8 cellular contexts compared by ENCODE assay signal in the genomic region with DNA sequence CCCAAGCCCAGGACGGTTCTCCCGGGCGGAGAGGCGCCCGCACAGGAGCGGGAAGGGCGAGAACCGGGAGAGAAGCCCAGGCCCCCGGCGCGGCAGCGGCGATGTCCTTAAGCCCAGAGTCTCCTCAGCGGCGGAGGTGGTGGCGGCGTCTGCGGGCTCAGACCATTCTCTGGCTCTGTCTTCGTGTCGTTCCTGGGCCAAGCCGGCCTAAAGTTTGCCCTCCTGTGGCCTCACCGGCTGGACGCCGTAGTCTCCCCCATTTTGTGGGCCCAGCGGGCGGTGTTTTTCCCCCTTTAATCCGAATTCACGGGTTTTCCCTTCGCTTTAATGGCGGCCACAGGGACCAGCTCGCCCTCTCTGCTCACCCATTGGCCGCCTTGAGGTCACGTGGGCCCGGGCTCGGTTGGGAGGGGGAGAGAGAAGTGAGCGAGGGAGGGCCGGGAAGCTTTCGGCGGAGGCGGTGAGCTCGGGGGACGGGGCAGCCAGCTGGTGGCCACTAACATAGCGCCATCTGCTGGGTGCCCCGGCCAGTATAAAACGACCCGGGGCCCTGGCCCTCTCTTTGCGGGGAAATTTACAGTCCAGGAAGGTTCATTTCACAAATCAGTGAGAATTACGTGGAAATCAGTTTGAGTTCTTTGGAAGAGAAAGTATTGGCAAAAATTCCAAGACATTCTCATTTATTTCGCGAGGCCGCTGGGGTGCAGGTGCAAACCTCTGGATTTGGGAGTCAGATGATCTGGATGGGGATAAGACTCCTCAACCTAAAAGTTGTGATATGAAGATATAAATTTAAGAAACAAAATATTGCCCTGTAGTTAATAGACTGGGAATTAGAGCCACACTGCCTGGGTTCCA. TPM values are rescaled to one million over a fixed set of nuclear protein-coding genes. Genes with fewer than 3 reads are reported as not detected.
A peak's percentile ranks its signal among the peaks of the same experiment; 100 is the strongest.
DNase-seq lines count a peak whose midpoint lies in the region; ATAC-seq and TF ChIP-seq lines count a peak whose summit lies in the region.

No MANE protein-coding gene starts in this region.

- no peaks in the 10 kb centered on the region for H3K9me3 Mint-ChIP-seq in natural killer cell treated with Interleukin-12 subunit alpha and Interleukin-12 subunit beta and Interleukin-15 and Interleukin-18, amount 100 ng/mL, for 72 hours

- peak; percentile 85 for TF ChIP-seq CTCF in Loucy (conservative IDR thresholded peaks at IDR 0.05; ENCODE audit: low read length)
- peak; percentile 98 for TF ChIP-seq CTCF in RWPE2 (IDR thresholded peaks at IDR 0.05; ENCODE audit: poor library complexity, severe bottlenecking)
- peak; percentile 76 for TF ChIP-seq CTCF in fibroblast of pulmonary artery (IDR thresholded peaks at IDR 0.05; ENCODE audit: low read length, missing control alignments)

- H2AFZ ChIP-seq in Loucy (ENCODE audit: low read length), result peak overlapping the region; percentile 97

- peaks cover 14% of the 10 kb centered on the region for H3K4me1 ChIP-seq in Loucy (ENCODE audit: insufficient read depth, low read length, poor library complexity, severe bottlenecking)
- H3K4me1 ChIP-seq in RWPE2 (ENCODE audit: insufficient read depth, poor library complexity, severe bottlenecking), result peaks cover 23% of the 10 kb centered on the region

- peaks cover 48% of the 10 kb centered on the region for H3K79me2 ChIP-seq in Loucy (ENCODE audit: insufficient read depth, low read length)

- H3K4me2 ChIP-seq in Loucy (ENCODE audit: low read depth, low read length, poor library complexity, severe bottlenecking), result peak overlapping the region; percentile 40

- no peaks in the 10 kb centered on the region; the same call in none of the 2 replicates for H3K36me3 ChIP-seq in H7 (replicated peaks; ENCODE audit: control insufficient read depth, insufficient read depth, low read length)
- peaks cover 3% of the 10 kb centered on the region; the same call in 1 of the 2 replicates for H3K36me3 ChIP-seq in Loucy (ENCODE audit: insufficient read depth, low read length)
- peaks cover 30% of the 10 kb centered on the region for H3K36me3 ChIP-seq in RWPE2 (ENCODE audit: low read depth)

- peak; percentile 95 for ATAC-seq in RWPE2 (ENCODE audit: low read depth)
- peak; percentile 99 for ATAC-seq in natural killer cell treated with Interleukin-12 subunit alpha and Interleukin-12 subunit beta and Interleukin-15 and Interleukin-18, amount 100 ng/mL, for 72 hours

- peak overlapping the region; percentile 77 for H3K27ac ChIP-seq in RWPE2 (ENCODE audit: poor library complexity, severe bottlenecking)

- peak overlapping the region; percentile 97 for H3K4me3 ChIP-seq in H7 (ENCODE audit: insufficient read depth, low read depth, low read length)
- H3K4me3 ChIP-seq in Loucy (ENCODE audit: low read length, poor library complexity, severe bottlenecking), result peak overlapping the region; percentile 93
- peak overlapping the region; percentile 93 for H3K4me3 ChIP-seq in RWPE2 (ENCODE audit: severe bottlenecking)
- H3K4me3 ChIP-seq in fibroblast of pulmonary artery (replicated peaks; ENCODE audit: low read depth, low read length), result peak overlapping the region; percentile 97

- no peaks in the 10 kb centered on the region for H3K9me2 ChIP-seq in Loucy (replicated peaks; ENCODE audit: low read depth, low read length)

- in situ Hi-C loops in G401 (cut with HindIII; ENCODE audit: low sequenced_read_pairs), result no loop called here

- peak overlapping the region; percentile 93 to 98 for H3K27ac Mint-ChIP-seq in natural killer cell treated with Interleukin-12 subunit alpha and Interleukin-12 subunit beta and Interleukin-15 and Interleukin-18, amount 100 ng/mL, for 72 hours

- H3F3A ChIP-seq in Loucy (ENCODE audit: low read depth), result no peaks in the 10 kb centered on the region

- peaks cover 0 to 2% of the 10 kb centered on the region in 2 donors for H3K27me3 Mint-ChIP-seq in natural killer cell treated with Interleukin-12 subunit alpha and Interleukin-12 subunit beta and Interleukin-15 and Interleukin-18, amount 100 ng/mL, for 72 hours

- peaks cover 19% of the 10 kb centered on the region for H3K36me3 Mint-ChIP-seq in natural killer cell treated with Interleukin-12 subunit alpha and Interleukin-12 subunit beta and Interleukin-15 and Interleukin-18, amount 100 ng/mL, for 72 hours

- peak overlapping the region; percentile 94 for H3K9ac ChIP-seq in Loucy (ENCODE audit: low read depth, low read length, poor library complexity, severe bottlenecking)

- H3K4me3 Mint-ChIP-seq in natural killer cell treated with Interleukin-12 subunit alpha and Interleukin-12 subunit beta and Interleukin-15 and Interleukin-18, amount 100 ng/mL, for 72 hours, result peak overlapping the region; percentile 99

- H3K27me3 ChIP-seq in H7 (ENCODE audit: control insufficient read depth, insufficient read depth, low read length) (no peaks in the 10 kb centered on the region), Loucy (ENCODE audit: insufficient read depth, low read length, poor library complexity, severe bottlenecking) (no peaks in the 10 kb centered on the region), RWPE2 (ENCODE audit: insufficient read depth, poor library complexity, severe bottlenecking) (no peaks in the 10 kb centered on the region)

- H3K4me1 Mint-ChIP-seq in natural killer cell treated with Interleukin-12 subunit alpha and Interleukin-12 subunit beta and Interleukin-15 and Interleukin-18, amount 100 ng/mL, for 72 hours (ENCODE audit: low read depth in 2 of 2), result peaks cover 29 to 39% of the 10 kb centered on the region in 2 donors

- H3K9me3 ChIP-seq in Loucy (ENCODE audit: insufficient read depth, low read depth, low read length), result no peaks in the 10 kb centered on the region
- H3K9me3 ChIP-seq in RWPE2 (ENCODE audit: severe bottlenecking), result no peaks in the 10 kb centered on the region

- peak; percentile 97 for DNase-seq in G401 (ENCODE audit: low spot score)
- peak; percentile 98 for DNase-seq in H7
- DNase-seq in RWPE2 (ENCODE audit: low spot score), result peak; percentile 99
- peak; percentile 97 for DNase-seq in activated effector memory CD4-positive, alpha-beta T cell treated with Interleukin-2 at 50 U/mL for 16 hours
- peak; percentile 98 for DNase-seq in fibroblast of pulmonary artery (ENCODE audit: low read depth)
- peak; percentile 99 for DNase-seq in natural killer cell treated with Interleukin-12 subunit alpha and Interleukin-12 subunit beta and Interleukin-15 and Interleukin-18, amount 100 ng/mL, for 72 hours (ENCODE audit: low spot score)
- DNase-seq in stimulated activated naive CD4-positive, alpha-beta T cell treated with Interleukin-2 at 50 U/mL for 16 hours (lab: John Stamatoyannopoulos, UW), result peak; percentile 99

- peaks cover 41% of the 10 kb centered on the region for H4K20me1 ChIP-seq in Loucy (ENCODE audit: insufficient read depth, low read length, poor library complexity, severe bottlenecking)

RNA-seq across cellular contexts. Expression of gene MED13, which starts 0.8 kb away (rescaled TPM):
- 9.5 and 14.8 TPM in 2 replicates for total RNA-seq in G401 (2014; rRNA removed; shearing (Covaris generic))
- total RNA-seq in H7 (2014; rRNA removed; shearing (Covaris generic)), result 18.7 and 35.1 TPM in 2 replicates
- 100 to 1,000 TPM in 1 of 2 donors, 10 to 100 TPM in 1; 75.8 to 129 TPM for total RNA-seq in natural killer cell treated with Interleukin-12 subunit alpha and Interleukin-12 subunit beta and Interleukin-15 and Interleukin-18, amount 100 ng/mL, for 72 hours

Comparison
In these comparisons a context has a peak if more than half of its experiments do, and no peak if none do; other contexts are left out.
1. Peak in every context shown above with its lines: DNase-seq, ATAC-seq, H3K4me3 ChIP-seq and H3K27ac ChIP-seq.